In genomic region chr12:124115496-124115895, GRCh38 we compare ENCODE assay signal across 1 cellular context.
TF ChIP-seq lines count a peak whose summit lies in the region.

No MANE protein-coding gene starts in this region.

TF ChIP-seq in WTC11, 78 proteins besides CTCF, POLR2A, EP300 and RAD21:
- no peak for TF ChIP-seq FOXJ3 (CRISPR knock-in tag; IDR thresholded peaks at IDR 0.05; ENCODE audit: borderline replicate concordance)
- TF ChIP-seq ZNF425 (CRISPR knock-in tag; conservative IDR thresholded peaks at IDR 0.05): no peak
- TF ChIP-seq KAT7 (CRISPR knock-in tag; IDR thresholded peaks at IDR 0.05; ENCODE audit: borderline replicate concordance): no peak
- TF ChIP-seq HMGA2 (CRISPR knock-in tag; IDR thresholded peaks at IDR 0.05): no peak
TF ChIP-seq in WTC11: peak in this region for 0.
